Comparison of ENCODE assay signal across 8 cellular contexts in genomic region chr9:99253772-99254431, GRCh38. TPM values are rescaled to one million over a fixed set of nuclear protein-coding genes. Genes with fewer than 3 reads are reported as not detected.
DNase-seq lines count a peak whose midpoint lies in the region; ATAC-seq and TF ChIP-seq lines count a peak whose summit lies in the region.

No MANE protein-coding gene starts in this region.

- in situ Hi-C loops in KBM-7 (cut with MboI; ENCODE audit: low pct_unique_long_range_greater_than_20kb, low sequenced_read_pairs), result no loop called here

- CTCF ChIA-PET in PC-3 (lab: Charles Lee), result no interaction called here

- intact Hi-C loops in PC-3 (cut with micrococcal nuclease), result no loop called here

- H3K4me3 ChIP-seq in AG09309 (ENCODE audit: control insufficient read depth, low read depth, low read length) (no peak overlapping the region), foreskin fibroblast (ENCODE audit: low read depth in 1 of 2, low read length in 2 of 2) (no peak overlapping the region), PC-3 (ENCODE audit: low read length) (no peak overlapping the region)

- no peaks in the 10 kb centered on the region for H3K9me2 ChIP-seq in PC-3 (replicated peaks; ENCODE audit: low read length)

- peak; percentile 83 for ATAC-seq in GM19452 (IDR thresholded peaks at IDR 0.05; ENCODE audit: unreplicated experiment)
- peak; percentile 87 for ATAC-seq in HG03460 (IDR thresholded peaks at IDR 0.05; ENCODE audit: unreplicated experiment)
- ATAC-seq in memory B cell (ENCODE audit: low read depth), result peak; percentile 94
- ATAC-seq in PC-3, result no peak

- peak; percentile 52 for DNase-seq in AG09309 (ENCODE audit: low read depth)
- peak; percentile 78 for DNase-seq in activated CD8-positive, alpha-beta memory T cell treated with anti-CD3 and anti-CD28 coated beads, Interleukin-2, amount 50 U/mL, for 24 hours (ENCODE audit: extremely low read depth)
- peak; percentile 43 to 64 for DNase-seq in memory B cell (ENCODE audit: low spot score in 2 of 2)
- no peak for DNase-seq in foreskin fibroblast
- DNase-seq in KBM-7, result no peak
- no peak for DNase-seq in PC-3

- no peaks in the 10 kb centered on the region for H3K9me3 ChIP-seq in PC-3 (ENCODE audit: low read length)

- H3F3A ChIP-seq in PC-3 (ENCODE audit: low read length, unreplicated experiment), result no peaks in the 10 kb centered on the region

- H3K4me3 Mint-ChIP-seq in memory B cell, result peak overlapping the region; percentile 72

- H3K27ac Mint-ChIP-seq in memory B cell, result peak overlapping the region; percentile 89

- no peaks in the 10 kb centered on the region for H3K9me3 Mint-ChIP-seq in memory B cell

- H3K27me3 Mint-ChIP-seq in memory B cell, result no peaks in the 10 kb centered on the region

- H2AFZ ChIP-seq in PC-3 (ENCODE audit: low read length), result no peak overlapping the region

- TF ChIP-seq CTCF in AG09309 (IDR thresholded peaks at IDR 0.05; ENCODE audit: control insufficient read depth, insufficient read depth, low read depth, low read length, missing control alignments) (peak; percentile 9), foreskin fibroblast (IDR thresholded peaks at IDR 0.05; ENCODE audit: low read depth, low read length) (no peak), PC-3 (conservative IDR thresholded peaks at IDR 0.05; ENCODE audit: low read depth, low read length) (no peak)

- POLR2A ChIA-PET in PC-3 (lab: Charles Lee; ENCODE audit: unreplicated experiment), result no interaction called here

- no peaks in the 10 kb centered on the region for H3K79me2 ChIP-seq in PC-3 (ENCODE audit: low read length)

- no peaks in the 10 kb centered on the region for H3K36me3 Mint-ChIP-seq in memory B cell

- no TSS peak for BruUV-seq in PC-3 (replicated peaks; lab: Mats Ljungman, UMichigan)

- no peak overlapping the region for H3K9ac ChIP-seq in PC-3 (ENCODE audit: low read length)

- H4K20me1 ChIP-seq in PC-3 (ENCODE audit: low read length), result no peaks in the 10 kb centered on the region

- peaks cover 11% of the 10 kb centered on the region for H3K4me1 Mint-ChIP-seq in memory B cell

- H3K27ac ChIP-seq in PC-3 (ENCODE audit: low read length), result no peak overlapping the region

- H3K27me3 ChIP-seq in PC-3 (ENCODE audit: low read length), result no peaks in the 10 kb centered on the region

- H3K4me1 ChIP-seq in PC-3 (ENCODE audit: insufficient read depth, low read length), result no peaks in the 10 kb centered on the region

- no peak overlapping the region for H3K4me2 ChIP-seq in PC-3 (ENCODE audit: low read length)

- no peaks in the 10 kb centered on the region for H3K36me3 ChIP-seq in PC-3 (ENCODE audit: low read depth, low read length)

RNA-seq across cellular contexts. Expression of gene SEC61B, which starts 31.8 kb away (rescaled TPM):
- 91.3 and 107 TPM in 2 replicates for total RNA-seq in PC-3 (2014; rRNA removed)

RNA-seq across cellular contexts. Expression of gene ALG2, which starts 32.2 kb away (rescaled TPM):
- total RNA-seq in PC-3 (2014; rRNA removed), result 32.9 and 33.2 TPM in 2 replicates

Comparison
In these comparisons a context has a peak if more than half of its experiments do, and no peak if none do; other contexts are left out.
1. DNase-seq: peak in AG09309 (single experiment), activated CD8-positive, alpha-beta memory T cell treated with anti-CD3 and anti-CD28 coated beads, Interleukin-2, amount 50 U/mL, for 24 hours (single experiment) and memory B cell (2 of 2); none in foreskin fibroblast (0 of 2), KBM-7 (single experiment) and PC-3 (single experiment).